23 cellular contexts compared by ENCODE assay signal in the genomic region with DNA sequence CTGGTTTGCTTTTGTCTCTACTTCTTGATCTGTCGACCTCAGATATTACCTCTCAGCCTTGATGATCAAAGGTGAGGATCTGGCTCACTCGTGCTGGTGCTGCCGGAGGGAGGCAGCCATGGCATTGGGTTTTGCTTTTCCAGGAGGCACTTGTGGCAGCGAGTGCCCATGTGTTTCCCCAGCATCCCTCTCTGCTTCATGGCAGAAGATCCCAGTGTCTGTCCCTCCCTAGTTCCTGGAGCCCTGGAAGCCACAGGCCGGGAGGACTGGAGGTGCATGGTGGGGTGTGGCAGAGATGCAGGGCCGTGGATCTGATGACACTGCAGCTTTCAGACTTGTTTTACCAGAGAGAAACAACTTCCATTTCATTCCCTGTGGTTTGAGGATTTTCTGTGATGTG. TPM values are rescaled to one million over a fixed set of nuclear protein-coding genes. Genes with fewer than 3 reads are reported as not detected.
DNase-seq lines count a peak whose midpoint lies in the region; ATAC-seq and TF ChIP-seq lines count a peak whose summit lies in the region.
"Had no signal": no experiment of that assay in that cellular context is flagged by ENCODE, and none has a peak within 500 bp of the region (broad histone marks: within the 10 kb centered on the region; RNA-seq: fewer than 3 reads in every experiment).

No MANE protein-coding gene starts in this region.

- intact Hi-C loops in psoas muscle (cut with DNase I) (loop anchor here in 1 of 2 donors (5.0 kb wide), 1 partner anchor 150 kb away; no protein-coding TSS in a partner anchor), lower lobe of right lung (cut with DNase I) (no loop called here)

- H3K9me3 Mint-ChIP-seq in endodermal cell (no peaks in the 10 kb centered on the region), type B pancreatic cell (peaks cover 14% of the 10 kb centered on the region)
- H3K9me3 Mint-ChIP-seq: CD4-positive, alpha-beta T cell; H9 had no signal

- 86 to 93% methylated on average over 4 to 6 of the region's 6 CpGs for WGBS in endodermal cell (ENCODE audit: insufficient coverage in 1 of 2, insufficient read length in 1 of 2), 2 experiments
- 67 to 75% (median 72%) methylated on average over 6 of the region's 6 CpGs for WGBS in psoas muscle, 3 donors

- no peak overlapping the region for H3K27ac ChIP-seq in endodermal cell (ENCODE audit: low read depth, low read length)
- H3K27ac ChIP-seq in osteoblast (ENCODE audit: low read depth, low read length) = no peak overlapping the region
- peak overlapping the region; percentile 100 for H3K27ac ChIP-seq in psoas muscle
- no peak overlapping the region for H3K27ac ChIP-seq in lower lobe of right lung
- H3K27ac ChIP-seq: A549; BLaER1 treated with 17β-estradiol and CSF1 and Interleukin-3, amounts not matched to agents 10 nM and 100 nM had no signal

- H3K4me1 ChIP-seq in endodermal cell (ENCODE audit: control insufficient read depth, insufficient read depth, low read length) = no peaks in the 10 kb centered on the region
- H3K4me1 ChIP-seq in osteoblast (ENCODE audit: insufficient read depth, low read length) = peaks cover 18% of the 10 kb centered on the region
- peaks cover 30% of the 10 kb centered on the region for H3K4me1 ChIP-seq in psoas muscle
- peaks cover 12% of the 10 kb centered on the region for H3K4me1 ChIP-seq in lower lobe of right lung
- H3K4me1 ChIP-seq: BE2C had no signal

- H3K27me3 ChIP-seq in endodermal cell (ENCODE audit: control insufficient read depth, insufficient read depth, low read length, poor library complexity, severe bottlenecking) = no peaks in the 10 kb centered on the region
- no peaks in the 10 kb centered on the region for H3K27me3 ChIP-seq in osteoblast (ENCODE audit: insufficient read depth, low read length)
- H3K27me3 ChIP-seq in psoas muscle (ENCODE audit: insufficient read depth in 3 of 3, low read length in 2 of 3) = no peaks in the 10 kb centered on the region
- no peaks in the 10 kb centered on the region for H3K27me3 ChIP-seq in lower lobe of right lung (ENCODE audit: low read depth)
- H3K27me3 ChIP-seq: BLaER1 treated with 17β-estradiol and CSF1 and Interleukin-3, amounts not matched to agents 10 nM and 100 nM had no signal

- no peak overlapping the region for H3K4me2 ChIP-seq in osteoblast (ENCODE audit: insufficient read depth, low read length)
- H3K4me2 ChIP-seq: A549; BLaER1 treated with 17β-estradiol and CSF1 and Interleukin-3, amounts not matched to agents 10 nM and 100 nM; GM23338 had no signal

- peak; percentile 29 for DNase-seq in endodermal cell
- DNase-seq in osteoblast (ENCODE audit: insufficient read length, low spot score, missing footprints) = no peak
- DNase-seq in psoas muscle = no peak
- DNase-seq in type B pancreatic cell (ENCODE audit: extremely low spot score, unreplicated experiment) = no peak
- no peak for DNase-seq in GM03348 (ENCODE audit: low spot score)
- DNase-seq in lower lobe of right lung = no peak
- DNase-seq: 8988T; ACHN; AML-193; BE2C; Calu3; CD4-positive, alpha-beta T cell; COR-L47; DMS53; DMS79 treated with DMSO at 0.1 percent for 48 hours; GF-D8; H9 had no signal

- no peaks in the 10 kb centered on the region for H4K20me1 ChIP-seq in osteoblast (ENCODE audit: insufficient read depth, low read length)
- H4K20me1 ChIP-seq: BLaER1 treated with 17β-estradiol and CSF1 and Interleukin-3, amounts not matched to agents 10 nM and 100 nM had no signal

- H3K9me3 ChIP-seq in endodermal cell (ENCODE audit: control insufficient read depth, low read length) (no peaks in the 10 kb centered on the region), osteoblast (ENCODE audit: low read depth, low read length) (no peaks in the 10 kb centered on the region), psoas muscle (no peaks in the 10 kb centered on the region), lower lobe of right lung (no peaks in the 10 kb centered on the region)
- H3K9me3 ChIP-seq: A549, BE2C had no signal

- H3K4me3 Mint-ChIP-seq in endodermal cell = no peak overlapping the region
- H3K4me3 Mint-ChIP-seq in type B pancreatic cell = no peak overlapping the region
- H3K4me3 Mint-ChIP-seq: CD14-positive monocyte; CD4-positive, alpha-beta T cell; GM23338; H9 had no signal

- H3K36me3 Mint-ChIP-seq in endodermal cell (ENCODE audit: low read depth) (no peaks in the 10 kb centered on the region), type B pancreatic cell (no peaks in the 10 kb centered on the region)
- H3K36me3 Mint-ChIP-seq: CD14-positive monocyte had no signal

- no peaks in the 10 kb centered on the region for H3K79me2 ChIP-seq in osteoblast (ENCODE audit: insufficient read depth, low read length)

- ATAC-seq in psoas muscle = no peak
- no peak for ATAC-seq in GM21737 (IDR thresholded peaks at IDR 0.05; ENCODE audit: unreplicated experiment)
- ATAC-seq in lower lobe of right lung = no peak
- ATAC-seq: A549, GM23338, HCT116 had no signal

- H3K27me3 Mint-ChIP-seq in endodermal cell (ENCODE audit: insufficient read depth) (peaks cover 15% of the 10 kb centered on the region), type B pancreatic cell (no peaks in the 10 kb centered on the region)

- H3K27ac Mint-ChIP-seq in endodermal cell = no peak overlapping the region
- peak overlapping the region; percentile 3 for H3K27ac Mint-ChIP-seq in type B pancreatic cell
- H3K27ac Mint-ChIP-seq: CD14-positive monocyte; CD4-positive, alpha-beta T cell; GM23338; H9 had no signal

- H3K4me3 ChIP-seq in endodermal cell (ENCODE audit: low read length) = no peak overlapping the region
- H3K4me3 ChIP-seq in osteoblast (ENCODE audit: insufficient read depth, low read length) = no peak overlapping the region
- peak overlapping the region; percentile 89 for H3K4me3 ChIP-seq in psoas muscle
- no peak overlapping the region for H3K4me3 ChIP-seq in lower lobe of right lung
- H3K4me3 ChIP-seq: A549; BLaER1 treated with 17β-estradiol and CSF1 and Interleukin-3, amounts not matched to agents 10 nM and 100 nM; GM23338 had no signal

- H2AFZ ChIP-seq in osteoblast (ENCODE audit: low read length) = peak overlapping the region; percentile 29
- H2AFZ ChIP-seq: GM23338 had no signal

- peaks cover 6% of the 10 kb centered on the region for H3K4me1 Mint-ChIP-seq in endodermal cell
- peaks cover 33% of the 10 kb centered on the region for H3K4me1 Mint-ChIP-seq in type B pancreatic cell (ENCODE audit: unreplicated experiment)

- TF ChIP-seq CTCF in endodermal cell (conservative IDR thresholded peaks at IDR 0.05) = no peak
- no peak for TF ChIP-seq CTCF in osteoblast (IDR thresholded peaks at IDR 0.05; ENCODE audit: extremely low read depth, low read depth, low read length)
- no peak for TF ChIP-seq CTCF in psoas muscle (IDR thresholded peaks at IDR 0.05)
- no peak for TF ChIP-seq CTCF in type B pancreatic cell (conservative IDR thresholded peaks at IDR 0.05)
- TF ChIP-seq CTCF in lower lobe of right lung (IDR thresholded peaks at IDR 0.05) = no peak

- H3K9ac ChIP-seq in endodermal cell (ENCODE audit: extremely low read depth, low read length, poor library complexity, severe bottlenecking) = no peak overlapping the region
- H3K9ac ChIP-seq: BLaER1 treated with 17β-estradiol and CSF1 and Interleukin-3, amounts not matched to agents 10 nM and 100 nM had no signal

- no peaks in the 10 kb centered on the region for H3K36me3 ChIP-seq in endodermal cell (ENCODE audit: control insufficient read depth, insufficient read depth, low read length)
- no peaks in the 10 kb centered on the region for H3K36me3 ChIP-seq in osteoblast (ENCODE audit: insufficient read depth, low read length)
- no peaks in the 10 kb centered on the region for H3K36me3 ChIP-seq in psoas muscle (ENCODE audit: insufficient read depth in 1 of 2, low read depth in 1 of 2)
- H3K36me3 ChIP-seq in lower lobe of right lung = no peaks in the 10 kb centered on the region
- H3K36me3 ChIP-seq: BE2C; BLaER1 treated with 17β-estradiol and CSF1 and Interleukin-3, amounts not matched to agents 10 nM and 100 nM had no signal

RNA-seq across cellular contexts. Expression of gene ANKRD10, which starts 47.5 kb away (rescaled TPM):
- total RNA-seq in endodermal cell (100 to 1,000 TPM; 148 to 182 TPM), osteoblast (128 and 156 TPM in 2 replicates), psoas muscle (100 to 1,000 TPM; 106 to 225 (median 159) TPM), type B pancreatic cell (ENCODE audit: low replicate concordance) (87.9 and 142 TPM in 2 replicates), lower lobe of right lung (132 TPM)
- polyA plus RNA-seq in endodermal cell (2013, experiment 1 of 2) = 145 TPM
- polyA plus RNA-seq in endodermal cell (2013, experiment 2 of 2) = 147 TPM
- polyA plus RNA-seq in psoas muscle = 100 to 1,000 TPM in 1 of 3 donors, 10 to 100 TPM in 2; 82.0 to 123 (median 99.3) TPM
